In the genomic region with DNA sequence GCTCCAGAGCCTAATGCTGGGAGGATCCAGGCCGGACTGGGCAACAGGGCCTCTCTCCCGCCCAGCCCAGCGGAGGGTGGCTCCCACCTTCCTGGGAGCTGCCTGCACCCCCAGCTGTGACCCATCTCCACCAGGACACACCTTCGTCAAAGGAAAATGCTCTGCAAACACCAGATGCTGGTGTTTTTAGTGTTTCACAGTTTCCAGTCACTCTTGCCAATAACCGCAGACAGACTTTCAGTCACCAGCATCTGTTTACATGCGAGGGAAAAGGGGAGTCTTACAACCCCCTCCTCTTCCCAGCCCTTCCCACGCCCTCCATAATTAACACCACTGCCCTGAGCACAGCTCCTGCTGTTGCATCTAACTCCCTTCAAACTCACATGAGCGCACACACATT, we compare ENCODE assay signal across 20 cellular contexts. TPM values are rescaled to one million over a fixed set of nuclear protein-coding genes. Genes with fewer than 3 reads are reported as not detected.
DNase-seq lines count a peak whose midpoint lies in the region; ATAC-seq, FAIRE-seq and TF ChIP-seq lines count a peak whose summit lies in the region.
"Had no signal": no experiment of that assay in that cellular context is flagged by ENCODE, and none has a peak within 500 bp of the region (broad histone marks: within the 10 kb centered on the region; RNA-seq: fewer than 3 reads in every experiment).

No MANE protein-coding gene starts in this region.

- H3K27ac ChIP-seq in astrocyte (ENCODE audit: low read depth, low read length): peak overlapping the region; percentile 63
- H3K27ac ChIP-seq in kidney (ENCODE audit: low read depth in 2 of 2, low read length in 2 of 2): no peak overlapping the region
- H3K27ac ChIP-seq: suprapubic skin had no signal

- H3K36me3 Mint-ChIP-seq in astrocyte (ENCODE audit: low read depth, unreplicated experiment): peaks cover 14% of the 10 kb centered on the region

- H3K27ac Mint-ChIP-seq in astrocyte (ENCODE audit: unreplicated experiment): no peak overlapping the region
- H3K27ac Mint-ChIP-seq: mesothelial cell of epicardium had no signal

- TF ChIP-seq CTCF in astrocyte (IDR thresholded peaks at IDR 0.05; ENCODE audit: insufficient read depth, low read depth, low read length): no peak
- no peak for TF ChIP-seq CTCF in fibroblast of the aortic adventitia (IDR thresholded peaks at IDR 0.05; ENCODE audit: insufficient read depth, low read length)
- TF ChIP-seq CTCF in kidney (IDR thresholded peaks at IDR 0.05; ENCODE audit: borderline replicate concordance, extremely low read depth, insufficient read depth): no peak

- no peaks in the 10 kb centered on the region for H3K4me1 Mint-ChIP-seq in astrocyte (ENCODE audit: low read depth, unreplicated experiment)
- H3K4me1 Mint-ChIP-seq: mesothelial cell of epicardium had no signal

- peaks cover 64% of the 10 kb centered on the region for H4K20me1 ChIP-seq in astrocyte (ENCODE audit: insufficient read depth, low read length)

- H3K4me3 ChIP-seq in astrocyte (ENCODE audit: insufficient read depth, low read depth, low read length): no peak overlapping the region
- no peak overlapping the region for H3K4me3 ChIP-seq in fibroblast of the aortic adventitia (ENCODE audit: low read depth, low read length)
- H3K4me3 ChIP-seq in kidney (ENCODE audit: low read length in 2 of 2): no peak overlapping the region
- H3K4me3 ChIP-seq: right atrium auricular region, suprapubic skin had no signal

- H3K9me3 ChIP-seq in astrocyte (ENCODE audit: insufficient read depth, low read depth, low read length) (no peaks in the 10 kb centered on the region), kidney (ENCODE audit: control insufficient read depth in 1 of 2, low read length in 2 of 2) (no peaks in the 10 kb centered on the region)
- H3K9me3 ChIP-seq: right atrium auricular region, suprapubic skin had no signal

- DNase-seq in AG08395 (ENCODE audit: low spot score): peak; percentile 77
- DNase-seq in GM04504 (ENCODE audit: low read depth): peak; percentile 20
- DNase-seq in astrocyte (ENCODE audit: low read depth): peak; percentile 93
- peak; percentile 11 for DNase-seq in fibroblast of the aortic adventitia (ENCODE audit: low read depth)
- no peak for DNase-seq in medulla oblongata (ENCODE audit: extremely low spot score)
- no peak for DNase-seq in kidney
- DNase-seq: amniotic stem cell; erythroblast; MM.1S; NCI-H2029; NCI-H526; stimulated activated CD4-positive, alpha-beta T cell treated with anti-CD3 and anti-CD28 coated beads, Interleukin-1b, Interleukin-23, amount 100 ng/mL, for 48 hours had no signal

- ATAC-seq in GM19452 (IDR thresholded peaks at IDR 0.05; ENCODE audit: unreplicated experiment) (no peak), HG03469 (IDR thresholded peaks at IDR 0.05; ENCODE audit: unreplicated experiment) (no peak)
- ATAC-seq: HCT116 had no signal

- H3K9me3 Mint-ChIP-seq in astrocyte (ENCODE audit: unreplicated experiment): no peaks in the 10 kb centered on the region
- H3K9me3 Mint-ChIP-seq: mesothelial cell of epicardium had no signal

- H3K27me3 Mint-ChIP-seq in astrocyte (ENCODE audit: low read depth, unreplicated experiment): no peaks in the 10 kb centered on the region

- H3K4me2 ChIP-seq in astrocyte (ENCODE audit: low read length): peak overlapping the region; percentile 55

- peak overlapping the region; percentile 59 for H3K9ac ChIP-seq in astrocyte (ENCODE audit: low read length)
- H3K9ac ChIP-seq in kidney (ENCODE audit: low read length in 2 of 2): no peak overlapping the region

- FAIRE-seq in astrocyte (lab: Jason Lieb, UNC): no peak
- no peak for FAIRE-seq in kidney (lab: Jason Lieb, UNC)
- FAIRE-seq: GM18507, RCC 7860 had no signal

- H3K36me3 ChIP-seq in astrocyte (ENCODE audit: insufficient read depth, low read length): no peaks in the 10 kb centered on the region
- H3K36me3 ChIP-seq in kidney (ENCODE audit: control insufficient read depth in 1 of 2, insufficient read depth in 2 of 2, low read length in 2 of 2): peaks cover 11 to 19% of the 10 kb centered on the region in 2 donors

- H2AFZ ChIP-seq in astrocyte (ENCODE audit: low read depth, low read length): no peak overlapping the region

- H3K4me1 ChIP-seq in astrocyte (ENCODE audit: insufficient read depth, low read length): peaks cover 17% of the 10 kb centered on the region
- H3K4me1 ChIP-seq in kidney (ENCODE audit: control insufficient read depth in 1 of 2, insufficient read depth in 1 of 2, low read depth in 1 of 2, low read length in 2 of 2): no peaks in the 10 kb centered on the region
- H3K4me1 ChIP-seq: suprapubic skin had no signal

- no peak overlapping the region for H3K4me3 Mint-ChIP-seq in astrocyte (ENCODE audit: unreplicated experiment)
- H3K4me3 Mint-ChIP-seq: mesothelial cell of epicardium had no signal

- intact Hi-C loops in kidney (cut with DNase I): no loop called here

- peaks cover 7% of the 10 kb centered on the region for H3K79me2 ChIP-seq in astrocyte (ENCODE audit: insufficient read depth, low read length)

- no peaks in the 10 kb centered on the region for H3K27me3 ChIP-seq in astrocyte (ENCODE audit: insufficient read depth, low read length)
- H3K27me3 ChIP-seq: right atrium auricular region, suprapubic skin had no signal

RNA-seq across cellular contexts. Expression of gene KLHDC4, which starts 25.3 kb away (rescaled TPM):
- total RNA-seq in astrocyte: 29.6 and 29.8 TPM in 2 replicates
- total RNA-seq in fibroblast of the aortic adventitia (ENCODE audit: low replicate concordance): 21.6 and 29.2 TPM in 2 replicates
- 42.2 TPM for total RNA-seq in kidney
- polyA plus RNA-seq in kidney (ENCODE audit: insufficient read depth, low read depth, low replicate concordance): 25.0 TPM

Comparison
In these comparisons a context has a peak if more than half of its experiments do, and no peak if none do; other contexts are left out.
1. DNase-seq: peak in AG08395 (single experiment), GM04504 (single experiment), astrocyte (single experiment) and fibroblast of the aortic adventitia (single experiment); none in medulla oblongata (single experiment) and kidney (single experiment).